Comparison of ENCODE assay signal across 12 cellular contexts in genomic region chr3:23590874-23591273, GRCh38.
DNase-seq lines count a peak whose midpoint lies in the region; ATAC-seq lines count a peak whose summit lies in the region.
"Had no signal": no experiment of that assay in that cellular context is flagged by ENCODE, and none has a peak within 500 bp of the region (broad histone marks: within the 10 kb centered on the region; RNA-seq: fewer than 3 reads in every experiment).

No MANE protein-coding gene starts in this region.

- ATAC-seq in GM18873 (IDR thresholded peaks at IDR 0.05; ENCODE audit: low FRiP score, unreplicated experiment) = peak; percentile 71
- ATAC-seq in GM21529 (IDR thresholded peaks at IDR 0.05; ENCODE audit: unreplicated experiment) = peak; percentile 90
- ATAC-seq in HG03108 (IDR thresholded peaks at IDR 0.05; ENCODE audit: unreplicated experiment) = peak; percentile 69
- ATAC-seq: mucosa of descending colon had no signal

- DNase-seq in foreskin melanocyte (peak; percentile 13), NCI-H1694 (lab: John Stamatoyannopoulos, UW) (no peak), retina (no peak), kidney tubule cell (ENCODE audit: low spot score) (no peak), hepatic stellate cell (ENCODE audit: low spot score) (no peak)
- DNase-seq: activated naive CD4-positive, alpha-beta T cell; dermis blood vessel endothelial cell; hippocampal formation; mucosa of descending colon had no signal
